In genomic region chr19:48872182-48872883, GRCh38 we compare ENCODE assay signal across 1 cellular context.
TF ChIP-seq lines count a peak whose summit lies in the region.

PPP1R15A (plus strand) TSS chr19:48872421; CDS start chr19:48873234, 813 bp downstream.

TF ChIP-seq in K562, 482 proteins besides CTCF, POLR2A, EP300 and RAD21 (continued from another document and continues in another):
- 0 out of 2 replicates have a peak, but pooled peaks have one; percentile 13 for TF ChIP-seq ZBTB40 (IDR thresholded peaks at IDR 0.05)
- TF ChIP-seq ZBTB40 (CRISPR knock-in tag; IDR thresholded peaks at IDR 0.05): no peak
- TF ChIP-seq PREB (CRISPR knock-in tag; IDR thresholded peaks at IDR 0.05): no peak; the same call in 1 of the 2 replicates
- no peak for TF ChIP-seq ZNF696 (CRISPR knock-in tag; conservative IDR thresholded peaks at IDR 0.05)
- TF ChIP-seq UBTF (IDR thresholded peaks at IDR 0.05; ENCODE audit: borderline replicate concordance in 1 of 2, low read depth in 2 of 2, low read length in 2 of 2): peak; percentile 59 to 79; a peak in 2 of 4 replicates
- peak; percentile 74 for TF ChIP-seq BHLHE40 (IDR thresholded peaks at IDR 0.05; ENCODE audit: low read length)
- TF ChIP-seq BRD9 (IDR thresholded peaks at IDR 0.05; ENCODE audit: low read depth, partially characterized antibody): peak; percentile 85
- peak; percentile 81; the same call in 1 of the 2 replicates for TF ChIP-seq RB1 (IDR thresholded peaks at IDR 0.05; ENCODE audit: low read depth)
- peak; percentile 85 for TF ChIP-seq MAFF (IDR thresholded peaks at IDR 0.05; ENCODE audit: low read length)
- TF ChIP-seq TOE1 (IDR thresholded peaks at IDR 0.05; ENCODE audit: borderline replicate concordance): peak; percentile 72; the same call in 1 of the 2 replicates
- no peak for TF ChIP-seq TOE1 (CRISPR knock-in tag; IDR thresholded peaks at IDR 0.05; ENCODE audit: borderline replicate concordance, low read depth)
- no peak for TF ChIP-seq ZNF146 (CRISPR knock-in tag; IDR thresholded peaks at IDR 0.05; ENCODE audit: unreplicated experiment)
- peak; percentile 96 for TF ChIP-seq CREM (IDR thresholded peaks at IDR 0.05; ENCODE audit: low read depth)
- TF ChIP-seq RREB1 (CRISPR knock-in tag; IDR thresholded peaks at IDR 0.05): no peak
- no peak for TF ChIP-seq GTF3C2 (IDR thresholded peaks at IDR 0.05; ENCODE audit: borderline replicate concordance, extremely low read depth, insufficient read length)
- TF ChIP-seq MCM2 (IDR thresholded peaks at IDR 0.05; ENCODE audit: low read depth): no peak
- no peak for TF ChIP-seq ARID2 (IDR thresholded peaks at IDR 0.05)
- TF ChIP-seq CHD4 (IDR thresholded peaks at IDR 0.05; ENCODE audit: insufficient read depth, insufficient replicate concordance, low read depth, low read length, poor library complexity, severe bottlenecking): no peak
- TF ChIP-seq FOXA3 (CRISPR knock-in tag; conservative IDR thresholded peaks at IDR 0.05 in 1 of 2, IDR thresholded peaks at IDR 0.05 in 1 of 2): peak; percentile 14 to 93; a peak in 3 of 4 replicates
- TF ChIP-seq CBX1 (IDR thresholded peaks at IDR 0.05; ENCODE audit: low read depth): peak; percentile 67; the same call in 1 of the 2 replicates
- TF ChIP-seq GTF2F1 (IDR thresholded peaks at IDR 0.05; ENCODE audit: low read depth, low read length): peak; percentile 95
- no peak for TF ChIP-seq ZKSCAN8 (CRISPR knock-in tag; IDR thresholded peaks at IDR 0.05)
- TF ChIP-seq ZNF24 (IDR thresholded peaks at IDR 0.05): peak; percentile 65
- TF ChIP-seq ETV5 (CRISPR knock-in tag; IDR thresholded peaks at IDR 0.05; ENCODE audit: low read depth): 0 out of 2 replicates have a peak, but pooled peaks have one; percentile 43
- TF ChIP-seq MAX (CRISPR knock-in tag; IDR thresholded peaks at IDR 0.05): peak; percentile 53
- TF ChIP-seq YY1 (IDR thresholded peaks at IDR 0.05; ENCODE audit: borderline replicate concordance in 1 of 3, control insufficient read depth in 1 of 3, extremely low read depth in 1 of 3, insufficient read depth in 3 of 3, insufficient read length in 1 of 3, insufficient replicate concordance in 2 of 3, low read depth in 1 of 3, low read length in 2 of 3): peak in 2 of 3 experiments; percentile 82 to 90
- peak; percentile 84; the same call in 1 of the 2 replicates for TF ChIP-seq KDM2B (CRISPR knock-in tag; IDR thresholded peaks at IDR 0.05)
- TF ChIP-seq RCOR1 (IDR thresholded peaks at IDR 0.05; ENCODE audit: borderline replicate concordance in 1 of 2, low read depth in 2 of 2, low read length in 2 of 2): peak in 1 of 2 experiments; percentile 41; a peak in 1 of 4 replicates
- peak; percentile 53; the same call in 1 of the 2 replicates for TF ChIP-seq BCOR (IDR thresholded peaks at IDR 0.05)
- TF ChIP-seq MEF2D (tag; conservative IDR thresholded peaks at IDR 0.05; ENCODE audit: low read depth): no peak
- 0 out of 2 replicates have a peak, but pooled peaks have one; percentile 84 for TF ChIP-seq RBM14 (IDR thresholded peaks at IDR 0.05; ENCODE audit: borderline replicate concordance, insufficient read depth, low read depth, low read length)
- 0 out of 2 replicates have a peak, but pooled peaks have one; percentile 49 for TF ChIP-seq ZNF232 (CRISPR knock-in tag; IDR thresholded peaks at IDR 0.05)
- TF ChIP-seq CBFB (CRISPR knock-in tag; IDR thresholded peaks at IDR 0.05): peak; percentile 91; the same call in 1 of the 2 replicates
- TF ChIP-seq RFX5 (IDR thresholded peaks at IDR 0.05; ENCODE audit: low read depth, low read length): peak; percentile 47; the same call in 1 of the 2 replicates
- TF ChIP-seq GTF2A2 (tag; IDR thresholded peaks at IDR 0.05): peak; percentile 95
- peak; percentile 95 for TF ChIP-seq ERF (CRISPR knock-in tag; IDR thresholded peaks at IDR 0.05)
- TF ChIP-seq WHSC1 (IDR thresholded peaks at IDR 0.05; ENCODE audit: low read length): no peak
- TF ChIP-seq ZNF23 (CRISPR knock-in tag; IDR thresholded peaks at IDR 0.05): no peak
